ENCODE assay signal across 1 cellular context in genomic region chr4:110878992-110879391, GRCh38.
TF ChIP-seq lines count a peak whose summit lies in the region.

No MANE protein-coding gene starts in this region.

TF ChIP-seq in HCT116, 20 proteins besides CTCF, POLR2A, EP300 and RAD21 (continued from another document):
- TF ChIP-seq, protein P1, sequence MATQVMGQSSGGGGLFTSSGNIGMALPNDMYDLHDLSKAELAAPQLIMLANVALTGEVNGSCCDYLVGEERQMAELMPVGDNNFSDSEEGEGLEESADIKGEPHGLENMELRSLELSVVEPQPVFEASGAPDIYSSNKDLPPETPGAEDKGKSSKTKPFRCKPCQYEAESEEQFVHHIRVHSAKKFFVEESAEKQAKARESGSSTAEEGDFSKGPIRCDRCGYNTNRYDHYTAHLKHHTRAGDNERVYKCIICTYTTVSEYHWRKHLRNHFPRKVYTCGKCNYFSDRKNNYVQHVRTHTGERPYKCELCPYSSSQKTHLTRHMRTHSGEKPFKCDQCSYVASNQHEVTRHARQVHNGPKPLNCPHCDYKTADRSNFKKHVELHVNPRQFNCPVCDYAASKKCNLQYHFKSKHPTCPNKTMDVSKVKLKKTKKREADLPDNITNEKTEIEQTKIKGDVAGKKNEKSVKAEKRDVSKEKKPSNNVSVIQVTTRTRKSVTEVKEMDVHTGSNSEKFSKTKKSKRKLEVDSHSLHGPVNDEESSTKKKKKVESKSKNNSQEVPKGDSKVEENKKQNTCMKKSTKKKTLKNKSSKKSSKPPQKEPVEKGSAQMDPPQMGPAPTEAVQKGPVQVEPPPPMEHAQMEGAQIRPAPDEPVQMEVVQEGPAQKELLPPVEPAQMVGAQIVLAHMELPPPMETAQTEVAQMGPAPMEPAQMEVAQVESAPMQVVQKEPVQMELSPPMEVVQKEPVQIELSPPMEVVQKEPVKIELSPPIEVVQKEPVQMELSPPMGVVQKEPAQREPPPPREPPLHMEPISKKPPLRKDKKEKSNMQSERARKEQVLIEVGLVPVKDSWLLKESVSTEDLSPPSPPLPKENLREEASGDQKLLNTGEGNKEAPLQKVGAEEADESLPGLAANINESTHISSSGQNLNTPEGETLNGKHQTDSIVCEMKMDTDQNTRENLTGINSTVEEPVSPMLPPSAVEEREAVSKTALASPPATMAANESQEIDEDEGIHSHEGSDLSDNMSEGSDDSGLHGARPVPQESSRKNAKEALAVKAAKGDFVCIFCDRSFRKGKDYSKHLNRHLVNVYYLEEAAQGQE (IDR thresholded peaks at IDR 0.05; ENCODE audit: low read depth), result no peak
- TF ChIP-seq ATF3 (IDR thresholded peaks at IDR 0.05) (no peak), FOSL1 (IDR thresholded peaks at IDR 0.05; ENCODE audit: low read depth) (no peak), ZNF274 (IDR thresholded peaks at IDR 0.05; ENCODE audit: low read depth, low read length) (no peak), ELF1 (IDR thresholded peaks at IDR 0.05; ENCODE audit: borderline replicate concordance, low read depth) (no peak)
